ENCODE assay signal across 8 cellular contexts in genomic region chr12:12267801-12268200, GRCh38. TPM values are rescaled to one million over a fixed set of nuclear protein-coding genes. Genes with fewer than 3 reads are reported as not detected.
DNase-seq lines count a peak whose midpoint lies in the region; FAIRE-seq and TF ChIP-seq lines count a peak whose summit lies in the region.

No MANE protein-coding gene starts in this region.

- H2AFZ ChIP-seq in OCI-LY3 (ENCODE audit: low read depth, low read length) = peak overlapping the region; percentile 96
- H2AFZ ChIP-seq in endothelial cell of umbilical vein (ENCODE audit: low read depth, low read length) = peak overlapping the region; percentile 100

- FAIRE-seq in endothelial cell of umbilical vein (lab: Jason Lieb, UNC) = no peak

- BruUV-seq in endothelial cell of umbilical vein (replicated peaks; lab: Mats Ljungman, UMichigan) = no TSS peak

- TF ChIP-seq CTCF in OCI-LY3 (IDR thresholded peaks at IDR 0.05; ENCODE audit: low read depth, low read length) (no peak), endothelial cell of umbilical vein (IDR thresholded peaks at IDR 0.05; ENCODE audit: extremely low read depth in 1 of 2, insufficient read depth in 1 of 2, low read depth in 1 of 2, low read length in 2 of 2) (no peak), progenitor cell of endocrine pancreas (IDR thresholded peaks at IDR 0.05; ENCODE audit: unreplicated experiment) (no peak)

- H3K27me3 ChIP-seq in OCI-LY3 (ENCODE audit: low read depth, low read length) (0 out of 2 replicates have a peak, but pooled peaks cover 8% of the 10 kb centered on the region), endothelial cell of umbilical vein (ENCODE audit: control insufficient read depth in 2 of 2, insufficient read depth in 2 of 2, low read length in 2 of 2) (no peaks in the 10 kb centered on the region)

- CTCF ChIA-PET in endothelial cell of umbilical vein (lab: Charles Lee) = interaction anchor here (1.5 to 3.5 kb wide), 2 partner anchors 15 to 185 kb away, joined by 4 to 25 read pairs; no protein-coding TSS in a partner anchor

- peak overlapping the region; percentile 100 for H3K27ac Mint-ChIP-seq in progenitor cell of endocrine pancreas

- POLR2A ChIA-PET in endothelial cell of umbilical vein (lab: Charles Lee) = interaction anchor here (0.8 to 1.6 kb wide), 7 partner anchors 14 to 768 kb away, joined by 3 to 9 read pairs (median 3); no protein-coding TSS in a partner anchor

- H3K79me2 ChIP-seq in OCI-LY3 (ENCODE audit: low read length) (peaks cover 32% of the 10 kb centered on the region), endothelial cell of umbilical vein (ENCODE audit: control insufficient read depth, insufficient read depth, low read length) (peaks cover 33% of the 10 kb centered on the region)

- peaks cover 10% of the 10 kb centered on the region; the same call in 1 of the 2 replicates for H4K20me1 ChIP-seq in OCI-LY3 (ENCODE audit: insufficient read depth, low read length)
- no peaks in the 10 kb centered on the region for H4K20me1 ChIP-seq in endothelial cell of umbilical vein (replicated peaks; ENCODE audit: control insufficient read depth, extremely low read depth, insufficient read depth, low read length)

- peak overlapping the region; percentile 83 for H3K4me3 Mint-ChIP-seq in progenitor cell of endocrine pancreas (ENCODE audit: low read depth)

- H3K4me1 Mint-ChIP-seq in progenitor cell of endocrine pancreas (ENCODE audit: low read depth) = peaks cover 27% of the 10 kb centered on the region

- H3K9me3 Mint-ChIP-seq in progenitor cell of endocrine pancreas (ENCODE audit: low read depth) = no peaks in the 10 kb centered on the region

- intact Hi-C loops in endothelial cell of umbilical vein (cut with micrococcal nuclease) = loop anchor here (1.0 to 10.0 kb wide), 5 partner anchors 59 to 232 kb away; no protein-coding TSS in a partner anchor

- no peak overlapping the region for H3K27ac ChIP-seq in OCI-LY3 (ENCODE audit: low read length)
- peak overlapping the region; percentile 100 for H3K27ac ChIP-seq in endothelial cell of umbilical vein (ENCODE audit: insufficient read depth, low read depth, low read length)

- no peaks in the 10 kb centered on the region for H3K9me1 ChIP-seq in endothelial cell of umbilical vein (replicated peaks; ENCODE audit: control insufficient read depth, extremely low read depth, insufficient read depth, low read length)

- H3K9ac ChIP-seq in OCI-LY3 (ENCODE audit: low read length) = peak overlapping the region; percentile 85
- peak overlapping the region; percentile 100 for H3K9ac ChIP-seq in endothelial cell of umbilical vein (replicated peaks; ENCODE audit: extremely low read depth, insufficient read depth, low read length)

- H3K27me3 Mint-ChIP-seq in progenitor cell of endocrine pancreas = no peaks in the 10 kb centered on the region

- peaks cover 15% of the 10 kb centered on the region for H3K4me1 ChIP-seq in OCI-LY3 (ENCODE audit: low read length)
- peaks cover 12% of the 10 kb centered on the region for H3K4me1 ChIP-seq in endothelial cell of umbilical vein (ENCODE audit: control insufficient read depth, extremely low read depth, insufficient read depth, low read length)

- no peak for TF ChIP-seq POLR2A in endothelial cell of umbilical vein (IDR thresholded peaks at IDR 0.05; ENCODE audit: low read depth, low read length)

- dilution Hi-C loops in endothelial cell of umbilical vein (cut with MboI; ENCODE audit: extremely low pct_ligation_motif_present, low sequenced_read_pairs) = no loop called here

- H3K36me3 Mint-ChIP-seq in progenitor cell of endocrine pancreas (ENCODE audit: insufficient read depth) = peaks cover 2% of the 10 kb centered on the region

- peak; percentile 53 for DNase-seq in activated CD8-positive, alpha-beta memory T cell treated with anti-CD3 and anti-CD28 coated beads, Interleukin-2, amount 50 U/mL, for 48 hours
- no peak for DNase-seq in activated CD8-positive, alpha-beta memory T cell treated with anti-CD3 and anti-CD28 coated beads, Interleukin-2, amount 50 U/mL, for 4 hours
- DNase-seq in endothelial cell of umbilical vein (ENCODE audit: low read depth, low spot score) (no peak), progenitor cell of endocrine pancreas (ENCODE audit: low spot score, unreplicated experiment) (no peak), amniotic stem cell (lab: John Stamatoyannopoulos, UW) (no peak), GM19238 (ENCODE audit: insufficient read length, low spot score) (no peak), OCI-M2 (lab: John Stamatoyannopoulos, UW; ENCODE audit: unreplicated experiment) (no peak)

- H3K4me3 ChIP-seq in OCI-LY3 (ENCODE audit: low read length) = peak overlapping the region; percentile 96
- peak overlapping the region in 2 of 3 experiments; percentile 65 to 96 for H3K4me3 ChIP-seq in endothelial cell of umbilical vein (replicated peaks in 1 of 3; ENCODE audit: insufficient read depth in 1 of 3, low read depth in 1 of 3, low read length in 3 of 3)

- H3K9me3 ChIP-seq in OCI-LY3 (ENCODE audit: insufficient read depth, low read length) = no peaks in the 10 kb centered on the region
- H3K9me3 ChIP-seq in endothelial cell of umbilical vein (replicated peaks; ENCODE audit: control insufficient read depth, insufficient read depth, low read length) = no peaks in the 10 kb centered on the region

- no peaks in the 10 kb centered on the region for H3K36me3 ChIP-seq in OCI-LY3 (replicated peaks; ENCODE audit: low read depth, low read length)
- H3K36me3 ChIP-seq in endothelial cell of umbilical vein (ENCODE audit: control insufficient read depth in 2 of 2, extremely low read depth in 1 of 2, insufficient read depth in 2 of 2, low read length in 2 of 2) = no peaks in the 10 kb centered on the region

- peak overlapping the region; percentile 81 for H3K4me2 ChIP-seq in OCI-LY3 (ENCODE audit: low read length)
- peak overlapping the region; percentile 96 for H3K4me2 ChIP-seq in endothelial cell of umbilical vein (ENCODE audit: insufficient read depth, low read length)

TF ChIP-seq in endothelial cell of umbilical vein, 7 proteins besides CTCF, POLR2A, EP300 and RAD21:
- no peak for TF ChIP-seq GATA2 (IDR thresholded peaks at IDR 0.05; ENCODE audit: insufficient read depth, insufficient read length, low read depth, low read length)
- TF ChIP-seq FOS (IDR thresholded peaks at IDR 0.05; ENCODE audit: borderline replicate concordance, insufficient read depth, low read length) = no peak
- TF ChIP-seq JUN (IDR thresholded peaks at IDR 0.05; ENCODE audit: borderline replicate concordance, insufficient read depth, insufficient read length, low read depth) = no peak
- no peak for TF ChIP-seq POLR2AphosphoS5 (IDR thresholded peaks at IDR 0.05; ENCODE audit: insufficient read depth, low read depth, low read length)
- no peak for TF ChIP-seq EZH2 (IDR thresholded peaks at IDR 0.05; ENCODE audit: borderline replicate concordance, low read depth, low read length, severe bottlenecking)
- no peak for TF ChIP-seq MYC (IDR thresholded peaks at IDR 0.05; ENCODE audit: low read depth, low read length)
- no peak for TF ChIP-seq MAX (IDR thresholded peaks at IDR 0.05; ENCODE audit: insufficient read depth, insufficient read length)

RNA-seq across cellular contexts. Expression of gene LRP6, which starts 1.0 kb away (rescaled TPM):
- total RNA-seq in endothelial cell of umbilical vein (40.1 and 41.7 TPM in 2 replicates), progenitor cell of endocrine pancreas (158 and 163 TPM in 2 replicates)
- polyA plus RNA-seq in endothelial cell of umbilical vein = 28.5 and 31.0 TPM in 2 replicates
- 12.6 and 12.8 TPM in 2 replicates for polyA plus RNA-seq in endothelial cell of umbilical vein (2011; cell fraction: cytosol; rRNA removed)
- 43.6 and 53.4 TPM in 2 replicates for polyA plus RNA-seq in endothelial cell of umbilical vein (2011; cell fraction: nucleus; rRNA removed)
- 16.6 and 17.8 TPM in 2 replicates for polyA plus RNA-seq in endothelial cell of umbilical vein (2012)
- 193 and 205 TPM in 2 replicates for polyA minus RNA-seq in endothelial cell of umbilical vein
- 27.8 TPM for polyA minus RNA-seq in endothelial cell of umbilical vein (2011; cell fraction: cytosol; rRNA and poly(A)+ RNA removed)
- 81.5 and 90.1 TPM in 2 replicates for polyA minus RNA-seq in endothelial cell of umbilical vein (2011; cell fraction: nucleus; rRNA and poly(A)+ RNA removed)
